In the genomic region with DNA sequence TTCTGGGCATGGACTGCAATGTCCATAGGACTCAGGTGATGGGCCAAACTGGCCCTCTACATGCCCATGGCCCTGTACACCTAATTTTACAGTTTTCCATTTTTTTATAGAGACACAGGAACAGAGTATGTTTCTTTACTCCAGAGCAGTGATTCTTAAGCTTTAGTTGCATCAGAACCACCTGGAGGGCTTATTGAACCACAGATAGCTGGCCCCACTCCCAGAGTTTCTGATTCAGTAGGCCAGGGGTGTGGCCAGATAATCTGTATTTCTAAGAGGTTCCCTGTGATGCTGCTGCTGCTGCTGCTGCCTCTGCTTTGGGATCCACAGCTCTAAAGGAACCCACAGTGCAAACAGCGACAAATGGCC, we compare ENCODE assay signal across 8 cellular contexts. TPM values are rescaled to one million over a fixed set of nuclear protein-coding genes. Genes with fewer than 3 reads are reported as not detected.
DNase-seq lines count a peak whose midpoint lies in the region; ATAC-seq and TF ChIP-seq lines count a peak whose summit lies in the region.

No MANE protein-coding gene starts in this region.

- H3K4me3 ChIP-seq in HAP-1 = no peak overlapping the region
- no peak overlapping the region for H3K4me3 ChIP-seq in ectodermal cell (ENCODE audit: insufficient read depth, low read depth, low read length)
- no peak overlapping the region for H3K4me3 ChIP-seq in prostate gland
- no peak overlapping the region for H3K4me3 ChIP-seq in left lung

- in situ Hi-C loops in HAP-1 (cut with MboI; ENCODE audit: low sequenced_read_pairs) = no loop called here

- no peaks in the 10 kb centered on the region for H3K27me3 ChIP-seq in HAP-1 (ENCODE audit: low read depth)
- H3K27me3 ChIP-seq in ectodermal cell (ENCODE audit: control insufficient read depth, insufficient read depth, low read length, poor library complexity, severe bottlenecking) = peaks cover 31% of the 10 kb centered on the region
- H3K27me3 ChIP-seq in prostate gland (replicated peaks; ENCODE audit: insufficient read depth) = no peaks in the 10 kb centered on the region
- H3K27me3 ChIP-seq in left lung = peaks cover 0 to 19% of the 10 kb centered on the region in 2 donors

- peak; percentile 60 for DNase-seq in AG09319 (ENCODE audit: extremely low read depth, low read depth)
- DNase-seq in HAP-1 (ENCODE audit: low spot score in 2 of 2) = peak; percentile 46 to 60
- peak; percentile 96 for DNase-seq in NCI-H2107 treated with DMSO at 0.1 percent for 48 hours (lab: John Stamatoyannopoulos, UW; ENCODE audit: unreplicated experiment)
- peak; percentile 50 for DNase-seq in prostate gland (ENCODE audit: low spot score)
- DNase-seq in D341Med (ENCODE audit: low spot score) = no peak
- DNase-seq in left lung = no peak

- WGBS in ectodermal cell, 2 experiments = 80 to 83% methylated on average over 1 of the region's 1 CpG
- WGBS in prostate gland = 33% methylated on average over 1 of the region's 1 CpG

- no peaks in the 10 kb centered on the region for H3K36me3 ChIP-seq in HAP-1 (replicated peaks)
- H3K36me3 ChIP-seq in ectodermal cell (ENCODE audit: control insufficient read depth, insufficient read depth, low read length) = no peaks in the 10 kb centered on the region
- no peaks in the 10 kb centered on the region for H3K36me3 ChIP-seq in prostate gland
- H3K36me3 ChIP-seq in left lung = no peaks in the 10 kb centered on the region

- H3K9me3 ChIP-seq in HAP-1 = no peaks in the 10 kb centered on the region
- H3K9me3 ChIP-seq in ectodermal cell (ENCODE audit: control insufficient read depth, low read length) = no peaks in the 10 kb centered on the region
- no peaks in the 10 kb centered on the region for H3K9me3 ChIP-seq in prostate gland
- no peaks in the 10 kb centered on the region for H3K9me3 ChIP-seq in left lung

- intact Hi-C loops in prostate gland (cut with DNase I) (no loop called here), left lung (cut with DNase I) (no loop called here)

- no peak for TF ChIP-seq POLR2A in prostate gland (IDR thresholded peaks at IDR 0.05)

- H3K4me1 ChIP-seq in HAP-1 (peaks cover 33% of the 10 kb centered on the region), ectodermal cell (ENCODE audit: control insufficient read depth, insufficient read depth, low read length) (peaks cover 25% of the 10 kb centered on the region), prostate gland (replicated peaks) (no peaks in the 10 kb centered on the region), left lung (peaks cover 3 to 29% of the 10 kb centered on the region in 2 donors)

- peak overlapping the region; percentile 72 for H3K27ac ChIP-seq in ectodermal cell (ENCODE audit: insufficient read depth, low read depth, low read length, poor library complexity, severe bottlenecking)
- H3K27ac ChIP-seq in prostate gland = peak overlapping the region; percentile 20
- peak overlapping the region in 1 of 2 donors; percentile 18 for H3K27ac ChIP-seq in left lung

- TF ChIP-seq CTCF in AG09319 (IDR thresholded peaks at IDR 0.05; ENCODE audit: low read depth, low read length) = no peak
- TF ChIP-seq CTCF in prostate gland (IDR thresholded peaks at IDR 0.05) = no peak
- no peak for TF ChIP-seq CTCF in left lung (IDR thresholded peaks at IDR 0.05)

- ATAC-seq in GM19035 (IDR thresholded peaks at IDR 0.05; ENCODE audit: unreplicated experiment) (no peak), left lung (no peak)

RNA-seq across cellular contexts. Expression of a gene that starts 5.1 kb away (rescaled TPM):
- 12.8 TPM for polyA plus RNA-seq in ectodermal cell (2013, experiment 1 of 4)
- 12.1 TPM for polyA plus RNA-seq in ectodermal cell (2013, experiment 2 of 4)
- 24.7 TPM for polyA plus RNA-seq in ectodermal cell (2013, experiment 3 of 4)
- polyA plus RNA-seq in ectodermal cell (2013, experiment 4 of 4) = 24.6 TPM
- total RNA-seq in prostate gland (10 to 100 TPM in 1 of 2 donors, 1 to 10 TPM in 1; 7.3 to 53.3 TPM), left lung (10 to 100 TPM; 14.1 to 27.6 TPM)

RNA-seq across cellular contexts. Expression of a gene that starts 58.1 kb away (rescaled TPM):
- not detected for polyA plus RNA-seq in ectodermal cell (2013, experiment 1 of 4)
- polyA plus RNA-seq in ectodermal cell (2013, experiment 2 of 4) = not detected
- polyA plus RNA-seq in ectodermal cell (2013, experiment 3 of 4) = not detected
- not detected for polyA plus RNA-seq in ectodermal cell (2013, experiment 4 of 4)
- total RNA-seq in prostate gland (not detected), left lung (1 to 10 TPM in 1 of 2 donors, not detected in 1; 9.3 TPM)

Comparison
In these comparisons a context has a peak if more than half of its experiments do, and no peak if none do; other contexts are left out.
1. DNase-seq: peak in AG09319 (single experiment), HAP-1 (2 of 2), NCI-H2107 treated with DMSO at 0.1 percent for 48 hours (single experiment) and prostate gland (single experiment); none in D341Med (single experiment) and left lung (0 of 2).